In the genomic region with DNA sequence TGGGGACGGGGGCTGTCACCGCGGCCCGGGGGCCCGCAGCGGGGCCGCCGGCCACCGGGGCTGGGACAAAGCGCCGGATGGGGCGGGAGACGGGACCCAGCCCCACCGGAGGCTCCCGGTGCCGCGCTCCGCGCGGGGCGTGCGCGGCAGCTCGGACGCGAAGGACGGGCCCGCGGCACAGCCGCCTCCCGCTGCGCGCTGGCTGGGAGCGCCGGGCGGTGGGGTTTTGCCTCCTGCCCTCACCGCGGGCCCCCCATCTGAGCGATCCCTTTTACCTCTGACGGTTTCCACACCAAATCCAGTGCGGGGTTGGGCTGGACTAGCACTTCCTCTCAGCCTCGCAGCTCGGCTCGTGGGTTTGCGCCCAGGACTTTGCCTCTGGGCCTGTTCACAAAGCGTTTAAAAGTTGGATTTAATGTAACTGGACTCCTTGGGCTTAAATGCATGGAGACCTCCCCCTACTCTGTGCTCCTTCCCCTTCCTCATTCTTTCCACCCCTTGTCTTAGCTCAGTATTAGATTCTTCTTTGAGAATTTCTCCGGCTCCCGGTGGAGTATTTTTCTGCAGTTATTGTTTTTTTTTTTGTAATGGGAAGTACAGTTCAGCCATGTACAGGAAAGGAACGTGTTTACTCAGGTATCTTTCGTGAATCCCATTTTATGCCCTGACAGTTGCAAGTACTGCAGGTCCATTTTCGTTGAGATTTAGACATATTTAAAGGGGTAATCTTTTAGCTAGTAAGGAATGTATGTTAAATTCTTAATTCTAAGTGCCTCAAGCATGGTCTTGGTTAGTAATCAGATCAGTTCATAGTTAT, we compare ENCODE assay signal across 8 cellular contexts. TPM values are rescaled to one million over a fixed set of nuclear protein-coding genes. Genes with fewer than 3 reads are reported as not detected.
A peak's percentile ranks its signal among the peaks of the same experiment; 100 is the strongest.
DNase-seq lines count a peak whose midpoint lies in the region; ATAC-seq and TF ChIP-seq lines count a peak whose summit lies in the region.

No MANE protein-coding gene starts in this region.

- no peaks in the 10 kb centered on the region for H3K36me3 ChIP-seq in smooth muscle cell (ENCODE audit: low read depth)

- 1% methylated on average over 34 of the region's 51 CpGs for WGBS in smooth muscle cell (ENCODE audit: low lambda C conversion rate)

- no peak for TF ChIP-seq CTCF in smooth muscle cell (IDR thresholded peaks at IDR 0.05; ENCODE audit: borderline replicate concordance, insufficient read depth, poor library complexity, severe bottlenecking)

- DNase-seq in NCI-H1436 (lab: John Stamatoyannopoulos, UW) (peak; percentile 12), NCI-H1436 treated with DMSO at 0.1 percent for 48 hours (lab: John Stamatoyannopoulos, UW) (no peak), HCEC 1CT (peak; percentile 57), M059J (ENCODE audit: low read depth) (peak; percentile 73), T-helper 17 cell (peak; percentile 5 to 22 (median 10)), caudate nucleus (lab: John Stamatoyannopoulos, UW) (peak in 36 of 61 donors; percentile 3 to 75 (median 39)), islet precursor cell (peak; percentile 77), smooth muscle cell (lab: John Stamatoyannopoulos, UW; ENCODE audit: unreplicated experiment) (peak; percentile 56)

- H2AFZ ChIP-seq in smooth muscle cell (ENCODE audit: low read depth) = peak overlapping the region; percentile 96

- H3K4me1 ChIP-seq in smooth muscle cell (ENCODE audit: low read depth) = peaks cover 21% of the 10 kb centered on the region

- peaks cover 39% of the 10 kb centered on the region for H4K20me1 ChIP-seq in smooth muscle cell (ENCODE audit: low read depth)

- no peaks in the 10 kb centered on the region for H3K27me3 ChIP-seq in smooth muscle cell (ENCODE audit: low read depth)

- H3K36me3 Mint-ChIP-seq in T-helper 17 cell (ENCODE audit: low read depth) = peaks cover 6% of the 10 kb centered on the region

- H3K27ac Mint-ChIP-seq in T-helper 17 cell = peak overlapping the region; percentile 80

- ATAC-seq in T-helper 17 cell = peak; percentile 42

- H3K27ac ChIP-seq in caudate nucleus (ENCODE audit: low read depth, low read length) (peak overlapping the region; percentile 97), smooth muscle cell (ENCODE audit: low read depth) (peak overlapping the region; percentile 94)

- H3K79me2 ChIP-seq in smooth muscle cell (ENCODE audit: low read depth) = peaks cover 49% of the 10 kb centered on the region

- H3K9ac ChIP-seq in smooth muscle cell (ENCODE audit: low read depth) = peak overlapping the region; percentile 90

- H3K9me3 ChIP-seq in T-helper 17 cell (ENCODE audit: control insufficient read depth, low read length, poor library complexity, severe bottlenecking) (no peaks in the 10 kb centered on the region), smooth muscle cell (replicated peaks; ENCODE audit: low read depth) (no peaks in the 10 kb centered on the region)

- H3F3A ChIP-seq in smooth muscle cell (ENCODE audit: low read depth) = peaks cover 3% of the 10 kb centered on the region

- H3K4me1 Mint-ChIP-seq in T-helper 17 cell = peaks cover 18% of the 10 kb centered on the region

- peak overlapping the region; percentile 96 for H3K4me3 Mint-ChIP-seq in T-helper 17 cell

- peak overlapping the region; percentile 97 for H3K4me2 ChIP-seq in smooth muscle cell

- peaks cover 54% of the 10 kb centered on the region for H3K27me3 Mint-ChIP-seq in T-helper 17 cell

- peak overlapping the region; percentile 96 for H3K4me3 ChIP-seq in smooth muscle cell

RNA-seq across cellular contexts. Expression of gene FCHO2, which starts 0.7 kb away (rescaled TPM):
- 5.4 and 7.4 TPM in 2 replicates for total RNA-seq in M059J (2014; rRNA removed; shearing (Covaris generic))
- 1 to 10 TPM; 4.2 to 4.4 TPM for total RNA-seq in T-helper 17 cell
- total RNA-seq in smooth muscle cell = 16.1 and 27.8 TPM in 2 replicates
- 4.9 and 6.0 TPM in 2 replicates for polyA plus RNA-seq in smooth muscle cell
